Comparison of ENCODE assay signal across 25 cellular contexts in the genomic region with DNA sequence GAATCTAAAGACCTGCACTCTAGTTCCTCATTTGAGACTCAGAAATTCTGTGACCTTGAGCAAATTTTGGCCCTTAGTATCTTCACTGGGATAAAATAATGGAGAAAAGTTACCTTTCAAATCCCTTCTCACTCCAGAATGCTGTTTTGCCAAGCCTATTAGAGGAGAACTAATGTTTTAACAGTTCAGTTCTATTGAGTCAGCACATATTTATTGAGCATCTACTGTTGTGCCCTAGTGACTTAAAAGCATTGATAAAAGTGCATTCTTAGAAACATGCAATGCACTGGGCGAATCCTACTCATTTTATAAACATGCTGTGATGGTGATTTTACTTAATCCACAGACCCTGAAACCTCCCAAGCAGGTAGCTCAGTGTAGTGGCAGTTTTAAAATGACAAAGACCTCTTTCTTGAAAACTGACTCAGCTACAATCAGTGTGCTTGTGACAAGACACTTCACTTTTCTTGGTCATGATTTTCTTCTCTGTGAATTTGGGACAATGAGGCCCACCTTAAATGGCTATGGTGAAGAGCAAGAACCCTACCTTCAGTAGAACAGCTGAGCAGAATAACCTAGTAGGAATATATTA.
"Had no signal": no experiment of that assay in that cellular context is flagged by ENCODE, and none has a peak within 500 bp of the region (broad histone marks: within the 10 kb centered on the region; RNA-seq: fewer than 3 reads in every experiment).

No MANE protein-coding gene starts in this region.

- H3K9me3 Mint-ChIP-seq: memory B cell; naive thymus-derived CD8-positive, alpha-beta T cell had no signal

- ATAC-seq: activated CD8-positive, alpha-beta memory T cell treated with anti-CD3 and anti-CD28 coated beads, Interleukin-2, amount 10 ng/mL, durations not matched to agents 7 days and 5 days; activated CD8-positive, alpha-beta T cell treated with anti-CD3 and anti-CD28 coated beads, Interleukin-2, amount 10 ng/mL, durations not matched to agents 7 days and 5 days; heart left ventricle; naive thymus-derived CD8-positive, alpha-beta T cell; pancreas; psoas muscle; T-helper 17 cell had no signal

- H3K27me3 ChIP-seq: ascending aorta, cardiac muscle cell, dorsolateral prefrontal cortex, heart left ventricle, pancreas, transverse colon had no signal

- H3K4me1 ChIP-seq: ascending aorta had no signal

- H3K27me3 Mint-ChIP-seq: memory B cell; naive thymus-derived CD8-positive, alpha-beta T cell; T-helper 17 cell had no signal

- H3K27ac ChIP-seq: ascending aorta, cardiac muscle cell, coronary artery, heart left ventricle, pancreas, psoas muscle, transverse colon had no signal

- H3K36me3 ChIP-seq: ascending aorta, cardiac muscle cell, heart left ventricle, pancreas, transverse colon had no signal

- H3K9me3 ChIP-seq: ascending aorta, heart left ventricle, pancreas, psoas muscle, transverse colon had no signal

- H3K4me3 ChIP-seq: ascending aorta, cardiac muscle cell, coronary artery, dorsolateral prefrontal cortex, heart left ventricle, pancreas, psoas muscle, transverse colon had no signal

- H3K27ac Mint-ChIP-seq: activated CD8-positive, alpha-beta memory T cell treated with anti-CD3 and anti-CD28 coated beads, Interleukin-2, amount 10 ng/mL, durations not matched to agents 7 days and 5 days; activated CD8-positive, alpha-beta T cell treated with anti-CD3 and anti-CD28 coated beads, Interleukin-2, amount 10 ng/mL, durations not matched to agents 7 days and 5 days; activated naive CD4-positive, alpha-beta T cell treated with anti-CD3 and anti-CD28 coated beads, Interleukin-2, amount 10 ng/mL, durations not matched to agents 7 days and 5 days; activated naive CD8-positive, alpha-beta T cell treated with anti-CD3 and anti-CD28 coated beads, Interleukin-2, amount 10 ng/mL, durations not matched to agents 7 days and 5 days; memory B cell; T-helper 17 cell had no signal

- DNase-seq: activated CD4-positive, alpha-beta T cell treated with anti-CD3 and anti-CD28 coated beads for 1 hour; activated CD4-positive, alpha-beta T cell treated with anti-CD3 and anti-CD28 coated beads, Interleukin-2, amount 50 U/mL, for 1 hour; activated CD8-positive, alpha-beta memory T cell treated with anti-CD3 and anti-CD28 coated beads, Interleukin-2, amount 10 ng/mL, durations not matched to agents 7 days and 5 days; activated CD8-positive, alpha-beta T cell treated with anti-CD3 and anti-CD28 coated beads, Interleukin-2, amount 10 ng/mL, durations not matched to agents 7 days and 5 days; activated effector memory CD4-positive, alpha-beta T cell treated with anti-CD3 and anti-CD28 coated beads, Interleukin-2, amount 50 U/mL, for 16 hours; activated naive CD4-positive, alpha-beta T cell treated with anti-CD3 and anti-CD28 coated beads, Interleukin-2, amount 10 ng/mL, durations not matched to agents 7 days and 5 days; activated naive CD8-positive, alpha-beta T cell treated with anti-CD3 and anti-CD28 coated beads, Interleukin-2, amount 10 ng/mL, durations not matched to agents 7 days and 5 days; dorsolateral prefrontal cortex; foreskin fibroblast; heart left ventricle; midbrain; naive thymus-derived CD8-positive, alpha-beta T cell; pancreas; psoas muscle; stimulated activated CD4-positive, alpha-beta T cell treated with anti-CD3 and anti-CD28 coated beads, Interleukin-15, amount 100 ng/mL, for 24 hours; stimulated activated CD4-positive, alpha-beta T cell treated with anti-CD3 and anti-CD28 coated beads, Interleukin-2, amount 100 ng/mL, for 24 hours; stimulated activated naive CD4-positive, alpha-beta T cell; T-helper 17 cell; transverse colon had no signal

- H3K36me3 Mint-ChIP-seq: activated CD8-positive, alpha-beta memory T cell treated with anti-CD3 and anti-CD28 coated beads, Interleukin-2, amount 10 ng/mL, durations not matched to agents 7 days and 5 days; activated naive CD8-positive, alpha-beta T cell treated with anti-CD3 and anti-CD28 coated beads, Interleukin-2, amount 10 ng/mL, durations not matched to agents 7 days and 5 days; brain; memory B cell; naive thymus-derived CD8-positive, alpha-beta T cell had no signal

- H3K4me3 Mint-ChIP-seq: activated CD8-positive, alpha-beta memory T cell treated with anti-CD3 and anti-CD28 coated beads, Interleukin-2, amount 10 ng/mL, durations not matched to agents 7 days and 5 days; activated CD8-positive, alpha-beta T cell treated with anti-CD3 and anti-CD28 coated beads, Interleukin-2, amount 10 ng/mL, durations not matched to agents 7 days and 5 days; activated naive CD4-positive, alpha-beta T cell treated with anti-CD3 and anti-CD28 coated beads, Interleukin-2, amount 10 ng/mL, durations not matched to agents 7 days and 5 days; activated naive CD8-positive, alpha-beta T cell treated with anti-CD3 and anti-CD28 coated beads, Interleukin-2, amount 10 ng/mL, durations not matched to agents 7 days and 5 days; brain; memory B cell; naive thymus-derived CD8-positive, alpha-beta T cell; neural crest cell; T-helper 17 cell had no signal

- H3K4me1 Mint-ChIP-seq: neural crest cell had no signal
